In genomic region chr20:37414133-37414532, GRCh38 we compare ENCODE assay signal across 26 cellular contexts.
DNase-seq lines count a peak whose midpoint lies in the region; ATAC-seq and TF ChIP-seq lines count a peak whose summit lies in the region.
"Had no signal": no experiment of that assay in that cellular context is flagged by ENCODE, and none has a peak within 500 bp of the region (broad histone marks: within the 10 kb centered on the region; RNA-seq: fewer than 3 reads in every experiment).

No MANE protein-coding gene starts in this region.

- H3K9me3 Mint-ChIP-seq in GM23338, result no peaks in the 10 kb centered on the region
- H3K9me3 Mint-ChIP-seq: activated naive CD8-positive, alpha-beta T cell treated with anti-CD3 and anti-CD28 coated beads, Interleukin-2, amount 10 ng/mL, durations not matched to agents 7 days and 5 days; memory B cell had no signal

- no peak for TF ChIP-seq CTCF in GM23338 (conservative IDR thresholded peaks at IDR 0.05; ENCODE audit: low read depth in 2 of 2)

- WGBS in mesendoderm (ENCODE audit: extremely low coverage, insufficient coverage, low lambda C conversion rate), result no CpG with 5 or more reads among the region's 16 CpGs

- H3K23ac ChIP-seq in mesendoderm (ENCODE audit: low read length), result no peak overlapping the region

- no peak overlapping the region for H3K4ac ChIP-seq in mesendoderm (ENCODE audit: low read depth, low read length)

- no peaks in the 10 kb centered on the region for H3K79me1 ChIP-seq in mesendoderm (ENCODE audit: low read length)

- H4K8ac ChIP-seq in mesendoderm (ENCODE audit: low read depth, low read length), result no peak overlapping the region

- H3F3A ChIP-seq in GM23338 (replicated peaks; ENCODE audit: low read depth), result peaks cover 5% of the 10 kb centered on the region; the same call in 1 of the 2 replicates

- no peak overlapping the region for H2BK5ac ChIP-seq in mesendoderm (ENCODE audit: low read length)

- no peak overlapping the region for H2BK120ac ChIP-seq in mesendoderm (ENCODE audit: low read depth, low read length)

- no peak overlapping the region for H3K18ac ChIP-seq in mesendoderm (ENCODE audit: low read length)

- peak overlapping the region; percentile 33; the same call in 2 of the 3 replicates for H3K4me3 Mint-ChIP-seq in GM23338
- H3K4me3 Mint-ChIP-seq: activated naive CD8-positive, alpha-beta T cell treated with anti-CD3 and anti-CD28 coated beads, Interleukin-2, amount 10 ng/mL, durations not matched to agents 7 days and 5 days; memory B cell had no signal

- no peak overlapping the region for H4K5ac ChIP-seq in mesendoderm (ENCODE audit: low read length)

- no peaks in the 10 kb centered on the region for H3K9me2 ChIP-seq in GM23338 (ENCODE audit: insufficient read depth)

- DNase-seq in GM23338 (ENCODE audit: low spot score) (no peak), NCI-H1105 (lab: John Stamatoyannopoulos, UW) (peak; percentile 81), SJCRH30 (peak; percentile 21 to 46), mesendoderm (no peak), SK-N-DZ (ENCODE audit: low spot score) (no peak), OCI-M1 (lab: John Stamatoyannopoulos, UW) (no peak)
- DNase-seq: activated effector memory CD4-positive, alpha-beta T cell treated with anti-CD3 and anti-CD28 coated beads, Interleukin-2, amount 50 U/mL, for 16 hours; activated naive CD8-positive, alpha-beta T cell treated with anti-CD3 and anti-CD28 coated beads, Interleukin-2, amount 10 ng/mL, durations not matched to agents 7 days and 5 days; heart right ventricle; left cardiac atrium; NCI-H1436 treated with DMSO at 0.1 percent for 48 hours; NCI-H226; NK-92 treated with Interleukin-12 subunit alpha and Interleukin-12 subunit beta, amount 100 ng/mL, for 24 hours; pancreas; SIG-M5; stimulated activated CD4-positive, alpha-beta T cell treated with anti-CD3 and anti-CD28 coated beads, Interleukin-12 subunit alpha, Interleukin-12 subunit beta, amount 100 ng/mL, for 4 hours; stimulated activated CD4-positive, alpha-beta T cell treated with anti-CD3 and anti-CD28 coated beads, Interleukin-4, amount 100 ng/mL, for 4 hours; stimulated activated naive CD4-positive, alpha-beta T cell treated with Interleukin-2 at 50 U/mL for 16 hours had no signal

- H3K56ac ChIP-seq in mesendoderm (ENCODE audit: low read length), result peak overlapping the region; percentile 0

- no peak overlapping the region for H3K27ac Mint-ChIP-seq in GM23338
- H3K27ac Mint-ChIP-seq: activated naive CD8-positive, alpha-beta T cell treated with anti-CD3 and anti-CD28 coated beads, Interleukin-2, amount 10 ng/mL, durations not matched to agents 7 days and 5 days; memory B cell had no signal

- ATAC-seq in GM23338 (peak; percentile 11), GM18867 (IDR thresholded peaks at IDR 0.05; ENCODE audit: unreplicated experiment) (no peak), GM18519 (IDR thresholded peaks at IDR 0.05; ENCODE audit: low FRiP score, unreplicated experiment) (no peak)
- ATAC-seq: GM12878, heart right ventricle, HepG2, left cardiac atrium, pancreas, right cardiac atrium had no signal

- no peak overlapping the region for H2AK5ac ChIP-seq in mesendoderm (ENCODE audit: low read length)

- H3K4me3 ChIP-seq in GM23338 (0 out of 2 replicates have a peak overlapping the region, but pooled peaks have one; percentile 17), SJCRH30 (no peak overlapping the region), mesendoderm (ENCODE audit: low read length) (no peak overlapping the region)
- H3K4me3 ChIP-seq: BLaER1 treated with 17β-estradiol and CSF1 and Interleukin-3, amounts not matched to agents 10 nM and 100 nM; GM12878; heart right ventricle; pancreas; thoracic aorta had no signal

- H2AFZ ChIP-seq in GM23338, result peak overlapping the region; percentile 87

- peak overlapping the region; percentile 73 for H3K4me2 ChIP-seq in GM23338
- no peak overlapping the region for H3K4me2 ChIP-seq in mesendoderm (ENCODE audit: low read length)

- H3K27me3 Mint-ChIP-seq in GM23338 (ENCODE audit: insufficient read depth, low read depth, poor library complexity), result peaks cover 20% of the 10 kb centered on the region

- H3K4me1 ChIP-seq in GM23338 (ENCODE audit: insufficient read depth) (peaks cover 41% of the 10 kb centered on the region), SJCRH30 (peaks cover 26% of the 10 kb centered on the region), mesendoderm (ENCODE audit: control insufficient read depth, low read depth, low read length) (no peaks in the 10 kb centered on the region)
- H3K4me1 ChIP-seq: pancreas had no signal

- H3K4me1 Mint-ChIP-seq in GM23338, result peaks cover 24% of the 10 kb centered on the region

- H4K20me1 ChIP-seq in GM23338 (replicated peaks; ENCODE audit: insufficient read depth), result no peaks in the 10 kb centered on the region

- H3K27me3 ChIP-seq in GM23338 (ENCODE audit: insufficient read depth) (peaks cover 6% of the 10 kb centered on the region; the same call in 1 of the 2 replicates), SJCRH30 (peaks cover 28% of the 10 kb centered on the region), mesendoderm (ENCODE audit: insufficient read depth, low read length, poor library complexity) (peaks cover 3% of the 10 kb centered on the region)
- H3K27me3 ChIP-seq: pancreas had no signal

- H3K36me3 ChIP-seq in GM23338 (ENCODE audit: insufficient read depth) (no peaks in the 10 kb centered on the region), SJCRH30 (no peaks in the 10 kb centered on the region), mesendoderm (ENCODE audit: control insufficient read depth, insufficient read depth, low read length) (no peaks in the 10 kb centered on the region)
- H3K36me3 ChIP-seq: BLaER1 treated with 17β-estradiol and CSF1 and Interleukin-3, amounts not matched to agents 10 nM and 100 nM; heart right ventricle; pancreas; thoracic aorta had no signal

- no peaks in the 10 kb centered on the region for H3K9me3 ChIP-seq in SJCRH30 (replicated peaks)
- H3K9me3 ChIP-seq: BLaER1 treated with 17β-estradiol and CSF1 and Interleukin-3, amounts not matched to agents 10 nM and 100 nM; heart right ventricle; pancreas; thoracic aorta had no signal

- H3K27ac ChIP-seq in GM23338 (ENCODE audit: low read depth) (no peak overlapping the region), SJCRH30 (no peak overlapping the region), mesendoderm (ENCODE audit: low read depth, low read length) (no peak overlapping the region)
- H3K27ac ChIP-seq: BLaER1 treated with 17β-estradiol and CSF1 and Interleukin-3, amounts not matched to agents 10 nM and 100 nM; heart right ventricle; pancreas; thoracic aorta had no signal

- no peaks in the 10 kb centered on the region for H3K36me3 Mint-ChIP-seq in GM23338 (ENCODE audit: low read depth)
- H3K36me3 Mint-ChIP-seq: activated naive CD8-positive, alpha-beta T cell treated with anti-CD3 and anti-CD28 coated beads, Interleukin-2, amount 10 ng/mL, durations not matched to agents 7 days and 5 days; memory B cell had no signal

- H3K79me2 ChIP-seq in GM23338 (replicated peaks; ENCODE audit: insufficient read depth) (no peaks in the 10 kb centered on the region), mesendoderm (ENCODE audit: control insufficient read depth, insufficient read depth, low read length) (no peaks in the 10 kb centered on the region)

- H2BK15ac ChIP-seq in mesendoderm (replicated peaks; ENCODE audit: low read depth), result no peak overlapping the region

- H3K9ac ChIP-seq in mesendoderm (ENCODE audit: low read length), result no peak overlapping the region
- H3K9ac ChIP-seq: BLaER1 treated with 17β-estradiol and CSF1 and Interleukin-3, amounts not matched to agents 10 nM and 100 nM had no signal

TF ChIP-seq in GM23338, 12 proteins besides CTCF, POLR2A, EP300 and RAD21 (continues in another document):
- TF ChIP-seq POLR2AphosphoS5 (IDR thresholded peaks at IDR 0.05; ENCODE audit: low read depth) (no peak), ETS1 (IDR thresholded peaks at IDR 0.05) (no peak)

Comparison
In these comparisons a context has a peak if more than half of its experiments do, and no peak if none do; other contexts are left out.
1. DNase-seq: peak in NCI-H1105 (single experiment) and SJCRH30 (2 of 2); none in GM23338 (single experiment), mesendoderm (single experiment), SK-N-DZ (single experiment) and OCI-M1 (single experiment).